In genomic region chr4:68859655-68860054, GRCh38 we compare ENCODE assay signal across 7 cellular contexts. TPM values are rescaled to one million over a fixed set of nuclear protein-coding genes. Genes with fewer than 3 reads are reported as not detected.
"Had no signal": no experiment of that assay in that cellular context is flagged by ENCODE, and none has a peak within 500 bp of the region (broad histone marks: within the 10 kb centered on the region; RNA-seq: fewer than 3 reads in every experiment).

No MANE protein-coding gene starts in this region.

- H3K27ac ChIP-seq: HL-60, KMS-11 had no signal

- H3K9ac ChIP-seq: KMS-11 had no signal

- H3K4me2 ChIP-seq: KMS-11 had no signal

- FAIRE-seq: HTR-8/SVneo had no signal

- DNase-seq: KBM-7, KG1 had no signal

RNA-seq across cellular contexts. Expression of gene UGT2B10, which starts 43.9 kb away (rescaled TPM):
- total RNA-seq: HT1080 had no signal
- polyA plus RNA-seq: IgD-negative memory B cell had no signal
